16 cellular contexts compared by ENCODE assay signal in genomic region chr11:11140510-11140909, GRCh38.
"Had no signal": no experiment of that assay in that cellular context is flagged by ENCODE, and none has a peak within 500 bp of the region (broad histone marks: within the 10 kb centered on the region; RNA-seq: fewer than 3 reads in every experiment).

No MANE protein-coding gene starts in this region.

- H3K4me1 ChIP-seq: colonic mucosa had no signal

- H3K9me3 ChIP-seq: colonic mucosa, heart left ventricle, neutrophil had no signal

- H3K4me3 Mint-ChIP-seq: naive thymus-derived CD8-positive, alpha-beta T cell; stimulated activated effector memory CD8-positive, alpha-beta T cell treated with anti-CD3 and anti-CD28 coated beads, Interleukin-12 subunit alpha, Interleukin-12 subunit beta, amount 100 ng/mL, for 72 hours had no signal

- ATAC-seq: esophagus mucosa; heart left ventricle; left colon; naive thymus-derived CD8-positive, alpha-beta T cell; right cardiac atrium; stimulated activated effector memory CD8-positive, alpha-beta T cell treated with anti-CD3 and anti-CD28 coated beads, Interleukin-12 subunit alpha, Interleukin-12 subunit beta, amount 100 ng/mL, for 72 hours; stimulated activated naive CD8-positive, alpha-beta T cell treated with anti-CD3 and anti-CD28 coated beads, Interleukin-15, Interleukin-2, amounts not matched to agents 100 U/mL and 50 U/mL, for 24 hours had no signal

- H3K9me3 Mint-ChIP-seq: naive thymus-derived CD8-positive, alpha-beta T cell; stimulated activated effector memory CD8-positive, alpha-beta T cell treated with anti-CD3 and anti-CD28 coated beads, Interleukin-12 subunit alpha, Interleukin-12 subunit beta, amount 100 ng/mL, for 72 hours had no signal

- H3K36me3 ChIP-seq: colonic mucosa, heart left ventricle, neutrophil had no signal

- H3K27me3 ChIP-seq: colonic mucosa, heart left ventricle, neutrophil had no signal

- H3K4me3 ChIP-seq: colonic mucosa, heart left ventricle had no signal

- H3K36me3 Mint-ChIP-seq: stimulated activated effector memory CD8-positive, alpha-beta T cell treated with anti-CD3 and anti-CD28 coated beads, Interleukin-12 subunit alpha, Interleukin-12 subunit beta, amount 100 ng/mL, for 72 hours had no signal

- DNase-seq: caudate nucleus; colonic mucosa; effector memory CD4-positive, alpha-beta T cell; heart left ventricle; hippocampal formation; left colon; mammary epithelial cell; naive thymus-derived CD8-positive, alpha-beta T cell; posterior cingulate gyrus; right cardiac atrium; stimulated activated CD4-positive, alpha-beta T cell treated with anti-CD3 and anti-CD28 coated beads, Interleukin-4, amount 100 ng/mL, for 1 hour; stimulated activated CD8-positive, alpha-beta memory T cell treated with anti-CD3 and anti-CD28 coated beads, Interleukin-4, amount 100 ng/mL, for 48 hours; stimulated activated naive CD8-positive, alpha-beta T cell treated with anti-CD3 and anti-CD28 coated beads, Interleukin-15, Interleukin-2, amounts not matched to agents 100 U/mL and 50 U/mL, for 24 hours had no signal

- H3K27me3 Mint-ChIP-seq: naive thymus-derived CD8-positive, alpha-beta T cell had no signal

- H3K27ac Mint-ChIP-seq: stimulated activated effector memory CD8-positive, alpha-beta T cell treated with anti-CD3 and anti-CD28 coated beads, Interleukin-12 subunit alpha, Interleukin-12 subunit beta, amount 100 ng/mL, for 72 hours had no signal

- H3K27ac ChIP-seq: colonic mucosa, neutrophil had no signal
